8 cellular contexts compared by ENCODE assay signal in the genomic region with DNA sequence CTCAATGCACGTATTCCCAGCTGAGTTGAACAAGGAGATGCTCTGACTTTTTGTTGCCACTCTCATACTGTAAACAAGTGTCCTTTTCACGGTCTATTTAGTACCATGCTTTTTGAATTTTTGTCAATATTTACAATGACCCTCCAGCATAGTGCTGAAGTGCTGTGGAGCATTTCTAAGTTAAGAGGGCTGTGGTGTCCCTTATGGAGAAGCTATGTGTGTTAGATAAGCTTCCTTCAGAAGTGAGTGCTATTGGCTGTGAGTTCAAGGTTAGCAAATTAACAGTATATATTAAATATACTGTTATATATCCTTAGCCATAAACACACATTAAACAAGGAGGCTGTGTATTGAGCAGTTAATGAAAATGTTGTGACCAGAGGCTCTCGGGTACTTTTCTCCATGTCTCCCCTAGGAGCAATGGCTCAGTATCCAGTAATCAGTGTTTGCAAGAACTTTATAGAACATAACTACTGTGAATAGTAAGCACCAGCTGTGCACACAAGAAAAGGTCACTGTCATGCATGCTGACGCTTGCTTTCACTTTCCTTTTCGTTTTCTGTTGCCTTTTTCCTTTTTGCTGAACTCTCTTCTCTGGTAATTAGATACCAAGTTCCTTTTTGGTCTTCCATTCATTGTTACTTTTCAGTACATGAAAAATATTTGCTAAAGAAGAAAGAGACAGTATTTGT.
A peak's percentile ranks its signal among the peaks of the same experiment; 100 is the strongest.
DNase-seq lines count a peak whose midpoint lies in the region; ATAC-seq and TF ChIP-seq lines count a peak whose summit lies in the region.

No MANE protein-coding gene starts in this region.

- no peaks in the 10 kb centered on the region for H3K9me3 ChIP-seq in right atrium auricular region
- H3K9me3 ChIP-seq in thymus (ENCODE audit: control insufficient read depth) = no peaks in the 10 kb centered on the region
- no peaks in the 10 kb centered on the region for H3K9me3 ChIP-seq in thyroid gland

- POLR2A ChIA-PET in activated CD4-positive, alpha-beta T cell treated with anti-CD3 and anti-CD28 coated beads, Interleukin-2, amount 10 ng/mL, durations not matched to agents 7 days and 5 days (lab: Charles Lee) = no interaction called here

- no peak for TF ChIP-seq POLR2A in thyroid gland (IDR thresholded peaks at IDR 0.05)

- ATAC-seq in Right ventricle myocardium superior (ENCODE audit: poor library complexity) (no peak), HG02642 (IDR thresholded peaks at IDR 0.05; ENCODE audit: poor library complexity, unreplicated experiment) (peak; percentile 95)

- no peaks in the 10 kb centered on the region for H3K4me1 ChIP-seq in right atrium auricular region
- peaks cover 2% of the 10 kb centered on the region for H3K4me1 ChIP-seq in thymus (ENCODE audit: control insufficient read depth, insufficient read depth, low read length)
- H3K4me1 ChIP-seq in thyroid gland = no peaks in the 10 kb centered on the region

- peak overlapping the region; percentile 82 for H3K4me3 Mint-ChIP-seq in activated CD4-positive, alpha-beta T cell treated with anti-CD3 and anti-CD28 coated beads, Interleukin-2, amount 10 ng/mL, durations not matched to agents 7 days and 5 days

- intact Hi-C loops in Right ventricle myocardium superior (cut with DNase I) = no loop called here
- intact Hi-C loops in thyroid gland (cut with DNase I) = no loop called here

- WGBS in thymus = 52% methylated on average over 5 of the region's 5 CpGs
- WGBS in thyroid gland, 2 donors = 57 to 59% methylated on average over 5 of the region's 5 CpGs

- CTCF ChIA-PET in activated CD4-positive, alpha-beta T cell treated with anti-CD3 and anti-CD28 coated beads, Interleukin-2, amount 10 ng/mL, durations not matched to agents 7 days and 5 days (lab: Charles Lee) = interaction anchor here (0.6 kb wide), 1 partner anchor 1298 kb away, joined by 3 read pairs; no protein-coding TSS in a partner anchor

- H3K4me1 Mint-ChIP-seq in activated CD4-positive, alpha-beta T cell treated with anti-CD3 and anti-CD28 coated beads, Interleukin-2, amount 10 ng/mL, durations not matched to agents 7 days and 5 days = peaks cover 22% of the 10 kb centered on the region

- no peaks in the 10 kb centered on the region for H3K27me3 ChIP-seq in right atrium auricular region
- H3K27me3 ChIP-seq in thymus (ENCODE audit: control insufficient read depth, insufficient read depth) = no peaks in the 10 kb centered on the region
- H3K27me3 ChIP-seq in thyroid gland = no peaks in the 10 kb centered on the region

- TF ChIP-seq CTCF in right atrium auricular region (IDR thresholded peaks at IDR 0.05) = no peak
- no peak for TF ChIP-seq CTCF in thyroid gland (IDR thresholded peaks at IDR 0.05)

- no peaks in the 10 kb centered on the region for H3K9me3 Mint-ChIP-seq in activated CD4-positive, alpha-beta T cell treated with anti-CD3 and anti-CD28 coated beads, Interleukin-2, amount 10 ng/mL, durations not matched to agents 7 days and 5 days

- no peaks in the 10 kb centered on the region for H3K36me3 Mint-ChIP-seq in activated CD4-positive, alpha-beta T cell treated with anti-CD3 and anti-CD28 coated beads, Interleukin-2, amount 10 ng/mL, durations not matched to agents 7 days and 5 days (ENCODE audit: low read depth)

- H3K27me3 Mint-ChIP-seq in activated CD4-positive, alpha-beta T cell treated with anti-CD3 and anti-CD28 coated beads, Interleukin-2, amount 10 ng/mL, durations not matched to agents 7 days and 5 days = no peaks in the 10 kb centered on the region

- H3K4me3 ChIP-seq in right atrium auricular region (peak overlapping the region; percentile 28 to 33), thymus (ENCODE audit: low read length) (peak overlapping the region; percentile 46), thyroid gland (replicated peaks in 1 of 3) (peak overlapping the region in 1 of 3 donors; percentile 11)

- H3K27ac Mint-ChIP-seq in activated CD4-positive, alpha-beta T cell treated with anti-CD3 and anti-CD28 coated beads, Interleukin-2, amount 10 ng/mL, durations not matched to agents 7 days and 5 days = peak overlapping the region; percentile 98

- H3K36me3 ChIP-seq in right atrium auricular region = no peaks in the 10 kb centered on the region
- no peaks in the 10 kb centered on the region for H3K36me3 ChIP-seq in thymus (ENCODE audit: control insufficient read depth, insufficient read depth)
- H3K36me3 ChIP-seq in thyroid gland = no peaks in the 10 kb centered on the region

- DNase-seq in right atrium auricular region (ENCODE audit: low spot score) (no peak), Right ventricle myocardium superior (no peak), NCI-H1092 (lab: John Stamatoyannopoulos, UW) (peak; percentile 1), iris pigment epithelial cell (ENCODE audit: low read depth) (peak; percentile 41), thyroid gland (no peak)
- peak; percentile 50 for DNase-seq in activated CD4-positive, alpha-beta T cell treated with anti-CD3 and anti-CD28 coated beads, Interleukin-2, amount 10 ng/mL, durations not matched to agents 7 days and 5 days

- H3K27ac ChIP-seq in right atrium auricular region (no peak overlapping the region), thymus (ENCODE audit: low read depth) (no peak overlapping the region), thyroid gland (no peak overlapping the region)

Comparison
In these comparisons a context has a peak if more than half of its experiments do, and no peak if none do; other contexts are left out.
1. DNase-seq: peak in NCI-H1092 (single experiment), activated CD4-positive, alpha-beta T cell treated with anti-CD3 and anti-CD28 coated beads, Interleukin-2, amount 10 ng/mL, durations not matched to agents 7 days and 5 days (single experiment) and iris pigment epithelial cell (single experiment); none in right atrium auricular region (single experiment), Right ventricle myocardium superior (single experiment) and thyroid gland (0 of 2).